ENCODE assay signal across 3 cellular contexts in genomic region chr1:187408217-187409004, GRCh38.
TF ChIP-seq lines count a peak whose summit lies in the region.

No MANE protein-coding gene starts in this region.

TF ChIP-seq in SK-N-SH, 30 proteins besides CTCF, POLR2A, EP300 and RAD21 (continued from another document):
- TF ChIP-seq NFIC (IDR thresholded peaks at IDR 0.05; ENCODE audit: borderline replicate concordance): no peak
- no peak for TF ChIP-seq RXRA (IDR thresholded peaks at IDR 0.05; ENCODE audit: borderline replicate concordance, low read depth)
- TF ChIP-seq TEAD4 (IDR thresholded peaks at IDR 0.05; ENCODE audit: borderline replicate concordance, insufficient read depth): no peak
- TF ChIP-seq MXI1 (IDR thresholded peaks at IDR 0.05; ENCODE audit: low read depth, low read length): no peak
- TF ChIP-seq FOXM1 (IDR thresholded peaks at IDR 0.05; ENCODE audit: low read depth): no peak
- no peak for TF ChIP-seq TAF1 (IDR thresholded peaks at IDR 0.05; ENCODE audit: borderline replicate concordance, low read depth, low read length)
- no peak for TF ChIP-seq PBX3 (IDR thresholded peaks at IDR 0.05)
- no peak for TF ChIP-seq GATA2 (CRISPR knock-in tag; IDR thresholded peaks at IDR 0.05)
- no peak for TF ChIP-seq ELF1 (IDR thresholded peaks at IDR 0.05)
- no peak for TF ChIP-seq ZBTB33 (IDR thresholded peaks at IDR 0.05; ENCODE audit: borderline replicate concordance, low read depth)
- no peak for TF ChIP-seq EZH2phosphoT487 (IDR thresholded peaks at IDR 0.05; ENCODE audit: borderline replicate concordance, low read depth)

TF ChIP-seq in SK-N-SH treated with all-trans-retinoic acid at 6 μM for 48 hours, 23 proteins besides CTCF, POLR2A, EP300 and RAD21 (continued from another document):
- TF ChIP-seq TSHZ2 (CRISPR knock-in tag; IDR thresholded peaks at IDR 0.05): no peak

TF ChIP-seq in WTC11, 78 proteins besides CTCF, POLR2A, EP300 and RAD21 (continued from another document):
- TF ChIP-seq ZNF281 (CRISPR knock-in tag; IDR thresholded peaks at IDR 0.05) (no peak), SP1 (CRISPR knock-in tag; conservative IDR thresholded peaks at IDR 0.05) (no peak), ZBTB21 (CRISPR knock-in tag; IDR thresholded peaks at IDR 0.05; ENCODE audit: borderline replicate concordance) (no peak), JUN (CRISPR knock-in tag; IDR thresholded peaks at IDR 0.05) (no peak), MLX (CRISPR knock-in tag; IDR thresholded peaks at IDR 0.05) (no peak), ERG (CRISPR knock-in tag; IDR thresholded peaks at IDR 0.05) (no peak), HMGXB4 (CRISPR knock-in tag; IDR thresholded peaks at IDR 0.05) (no peak), ZNF425 (CRISPR knock-in tag; conservative IDR thresholded peaks at IDR 0.05) (no peak), ELF4 (CRISPR knock-in tag; IDR thresholded peaks at IDR 0.05; ENCODE audit: low read depth) (no peak), SMAD3 (CRISPR knock-in tag; IDR thresholded peaks at IDR 0.05; ENCODE audit: borderline replicate concordance) (no peak), NFYB (CRISPR knock-in tag; conservative IDR thresholded peaks at IDR 0.05; ENCODE audit: low read depth) (no peak), PREB (CRISPR knock-in tag; IDR thresholded peaks at IDR 0.05; ENCODE audit: borderline replicate concordance) (no peak), ZMAT4 (CRISPR knock-in tag; IDR thresholded peaks at IDR 0.05) (no peak), MXD4 (CRISPR knock-in tag; IDR thresholded peaks at IDR 0.05; ENCODE audit: borderline replicate concordance) (no peak), GABPB1 (CRISPR knock-in tag; IDR thresholded peaks at IDR 0.05) (no peak)
